Comparison of ENCODE assay signal across 9 cellular contexts in the genomic region with DNA sequence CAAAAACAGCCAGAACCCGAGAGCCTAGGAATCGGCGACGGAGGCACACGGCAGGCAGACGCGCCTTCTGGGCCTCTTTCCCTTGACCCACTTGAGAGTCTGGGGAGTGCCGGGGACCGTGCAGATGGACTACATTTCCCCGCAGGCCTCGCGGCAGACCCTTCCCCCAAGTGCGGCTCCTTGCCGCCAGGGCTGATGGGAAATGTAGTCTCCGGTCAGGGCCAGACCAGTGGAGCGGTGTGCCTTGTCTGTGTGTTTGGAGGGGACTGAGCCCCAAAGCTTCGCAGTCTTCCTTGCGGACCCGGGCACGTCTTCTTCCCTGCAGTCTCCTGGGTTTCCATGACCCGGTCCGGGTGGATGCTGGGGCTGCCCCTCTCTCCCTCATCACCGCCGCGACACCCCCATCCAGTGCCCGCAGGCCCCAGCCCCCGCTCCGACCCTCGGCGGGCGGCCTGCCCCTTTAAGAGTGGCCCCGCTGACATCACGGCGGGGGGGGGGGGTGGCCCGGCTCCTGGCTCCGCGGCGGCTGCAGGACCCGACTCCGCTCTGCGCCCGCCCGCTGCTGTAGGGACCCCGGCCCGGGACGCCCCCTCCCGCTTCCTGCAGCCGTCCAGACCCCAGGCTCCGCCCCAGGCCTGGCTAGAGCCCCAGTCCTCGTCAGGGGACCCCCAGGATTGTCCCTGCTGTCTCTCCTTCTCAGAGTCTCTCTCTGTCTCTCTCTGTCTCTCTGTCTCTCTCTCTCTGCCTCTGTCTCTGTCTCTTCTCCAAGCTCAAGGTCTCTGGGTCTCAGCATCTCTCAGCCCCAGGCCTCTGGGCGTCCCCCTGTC. TPM values are rescaled to one million over a fixed set of nuclear protein-coding genes. Genes with fewer than 3 reads are reported as not detected.
DNase-seq lines count a peak whose midpoint lies in the region; ATAC-seq, FAIRE-seq and TF ChIP-seq lines count a peak whose summit lies in the region.
"Had no signal": no experiment of that assay in that cellular context is flagged by ENCODE, and none has a peak within 500 bp of the region (broad histone marks: within the 10 kb centered on the region; RNA-seq: fewer than 3 reads in every experiment).

No MANE protein-coding gene starts in this region.

- H3K9me3 Mint-ChIP-seq in activated T-helper 1 cell treated with anti-CD3 and anti-CD28 coated beads, Interleukin-12 subunit alpha, Interleukin-12 subunit beta, Interleukin-2, Interleukin-4 antibody, amounts not matched to agents 30 ng/mL and 10 ng/mL and 1 ng/mL, durations not matched to agents 14 hours and 24 hours and 36 hours, result no peaks in the 10 kb centered on the region

- H3K9me3 ChIP-seq in pancreas (no peaks in the 10 kb centered on the region), tibial artery (no peaks in the 10 kb centered on the region)

- no peak for FAIRE-seq in pancreas (lab: Jason Lieb, UNC)
- FAIRE-seq: keratinocyte had no signal

- H3K36me3 ChIP-seq in pancreas, result no peaks in the 10 kb centered on the region
- no peaks in the 10 kb centered on the region for H3K36me3 ChIP-seq in tibial artery

- H3K27ac ChIP-seq in pancreas (no peak overlapping the region), tibial artery (no peak overlapping the region)

- intact Hi-C loops in activated T-helper 1 cell treated with anti-CD3 and anti-CD28 coated beads, Interleukin-12 subunit alpha, Interleukin-12 subunit beta, Interleukin-2, Interleukin-4 antibody, amounts not matched to agents 30 ng/mL and 10 ng/mL and 1 ng/mL, durations not matched to agents 14 hours and 24 hours and 36 hours (cut with micrococcal nuclease), result loop anchor here (1.0 to 5.0 kb wide), 2 partner anchors 69 to 114 kb away; no protein-coding TSS in a partner anchor
- intact Hi-C loops in pancreas (cut with DNase I), result no loop called here
- intact Hi-C loops in tibial artery (cut with DNase I; ENCODE audit: low total_unique reads), result no loop called here

- H3K27me3 ChIP-seq in pancreas (peaks cover 0 to 35% (median 9%) of the 10 kb centered on the region in 4 donors), tibial artery (peaks cover 8 to 93% of the 10 kb centered on the region in 2 donors)

- H3K4me1 Mint-ChIP-seq in activated T-helper 1 cell treated with anti-CD3 and anti-CD28 coated beads, Interleukin-12 subunit alpha, Interleukin-12 subunit beta, Interleukin-2, Interleukin-4 antibody, amounts not matched to agents 30 ng/mL and 10 ng/mL and 1 ng/mL, durations not matched to agents 14 hours and 24 hours and 36 hours (ENCODE audit: low read depth), result peaks cover 23% of the 10 kb centered on the region

- H3K4me3 ChIP-seq in foreskin fibroblast (ENCODE audit: low read depth in 1 of 2, low read length in 2 of 2) (peak overlapping the region; percentile 19 to 38), pancreas (no peak overlapping the region), tibial artery (no peak overlapping the region)

- ATAC-seq in pancreas (peak; percentile 53 to 90 (median 88)), GM18505 (IDR thresholded peaks at IDR 0.05; ENCODE audit: unreplicated experiment) (no peak)

- TF ChIP-seq POLR2A in GM18505 (IDR thresholded peaks at IDR 0.05; ENCODE audit: borderline replicate concordance, extremely low read depth, insufficient read depth, insufficient read length), result no peak

- peaks cover 6% of the 10 kb centered on the region for H3K36me3 Mint-ChIP-seq in activated T-helper 1 cell treated with anti-CD3 and anti-CD28 coated beads, Interleukin-12 subunit alpha, Interleukin-12 subunit beta, Interleukin-2, Interleukin-4 antibody, amounts not matched to agents 30 ng/mL and 10 ng/mL and 1 ng/mL, durations not matched to agents 14 hours and 24 hours and 36 hours (ENCODE audit: low read depth)

- no peak overlapping the region for H3K4me3 Mint-ChIP-seq in activated T-helper 1 cell treated with anti-CD3 and anti-CD28 coated beads, Interleukin-12 subunit alpha, Interleukin-12 subunit beta, Interleukin-2, Interleukin-4 antibody, amounts not matched to agents 30 ng/mL and 10 ng/mL and 1 ng/mL, durations not matched to agents 14 hours and 24 hours and 36 hours

- peak; percentile 50 for DNase-seq in DMS79 treated with DMSO at 0.1 percent for 48 hours (lab: John Stamatoyannopoulos, UW)
- DNase-seq in NCI-H526 treated with DMSO at 0.1 percent for 48 hours (lab: John Stamatoyannopoulos, UW), result peak; percentile 89
- peak; percentile 26 for DNase-seq in activated T-helper 1 cell treated with anti-CD3 and anti-CD28 coated beads, Interleukin-12 subunit alpha, Interleukin-12 subunit beta, Interleukin-2, Interleukin-4 antibody, amounts not matched to agents 30 ng/mL and 10 ng/mL and 1 ng/mL, durations not matched to agents 14 hours and 24 hours and 36 hours (ENCODE audit: low spot score)
- DNase-seq in foreskin fibroblast, result peak; percentile 51 to 77
- peak in 2 of 6 donors; percentile 17 to 48 for DNase-seq in pancreas
- no peak for DNase-seq in NCI-H2081 treated with DMSO at 0.1 percent for 48 hours (lab: John Stamatoyannopoulos, UW)
- no peak for DNase-seq in tibial artery

- no peak for TF ChIP-seq CTCF in foreskin fibroblast (IDR thresholded peaks at IDR 0.05; ENCODE audit: low read depth, low read length)
- TF ChIP-seq CTCF in pancreas (IDR thresholded peaks at IDR 0.05), result no peak
- TF ChIP-seq CTCF in tibial artery (IDR thresholded peaks at IDR 0.05), result no peak

- WGBS in pancreas, 2 donors, result 3 to 4% methylated on average over 32 to 51 of the region's 51 CpGs

- peaks cover 48% of the 10 kb centered on the region for H3K27me3 Mint-ChIP-seq in activated T-helper 1 cell treated with anti-CD3 and anti-CD28 coated beads, Interleukin-12 subunit alpha, Interleukin-12 subunit beta, Interleukin-2, Interleukin-4 antibody, amounts not matched to agents 30 ng/mL and 10 ng/mL and 1 ng/mL, durations not matched to agents 14 hours and 24 hours and 36 hours (ENCODE audit: insufficient read depth)

- H3K27ac Mint-ChIP-seq in activated T-helper 1 cell treated with anti-CD3 and anti-CD28 coated beads, Interleukin-12 subunit alpha, Interleukin-12 subunit beta, Interleukin-2, Interleukin-4 antibody, amounts not matched to agents 30 ng/mL and 10 ng/mL and 1 ng/mL, durations not matched to agents 14 hours and 24 hours and 36 hours, result no peak overlapping the region

- H3K4me1 ChIP-seq in pancreas (no peaks in the 10 kb centered on the region), tibial artery (peaks cover 0 to 29% (median 20%) of the 10 kb centered on the region in 4 donors)

RNA-seq across cellular contexts. Expression of a gene that starts 0.8 kb away (rescaled TPM):
- total RNA-seq in activated T-helper 1 cell treated with anti-CD3 and anti-CD28 coated beads, Interleukin-12 subunit alpha, Interleukin-12 subunit beta, Interleukin-2, Interleukin-4 antibody, amounts not matched to agents 30 ng/mL and 10 ng/mL and 1 ng/mL, durations not matched to agents 14 hours and 24 hours and 36 hours, result not detected in 2 replicates
- under 1 TPM in 2 of 6 donors, not detected in 4; 0.04 to 0.09 TPM for total RNA-seq in pancreas
- polyA plus RNA-seq in pancreas, result under 1 TPM; 0.02 to 0.08 TPM
- polyA plus RNA-seq: keratinocyte had no signal

RNA-seq across cellular contexts. Expression of a gene that starts 26.3 kb away (rescaled TPM):
- total RNA-seq in activated T-helper 1 cell treated with anti-CD3 and anti-CD28 coated beads, Interleukin-12 subunit alpha, Interleukin-12 subunit beta, Interleukin-2, Interleukin-4 antibody, amounts not matched to agents 30 ng/mL and 10 ng/mL and 1 ng/mL, durations not matched to agents 14 hours and 24 hours and 36 hours, result not detected in 2 replicates
- under 1 TPM in 5 of 6 donors, not detected in 1; 0.16 to 0.38 (median 0.18) TPM for total RNA-seq in pancreas
- 1 to 10 TPM in 1 of 2 donors, under 1 TPM in 1; 0.99 to 2.2 TPM for polyA plus RNA-seq in pancreas
- polyA plus RNA-seq: keratinocyte had no signal

RNA-seq across cellular contexts. Expression of a gene that starts 40.6 kb away (rescaled TPM):
- 58.8 and 63.1 TPM in 2 replicates for total RNA-seq in activated T-helper 1 cell treated with anti-CD3 and anti-CD28 coated beads, Interleukin-12 subunit alpha, Interleukin-12 subunit beta, Interleukin-2, Interleukin-4 antibody, amounts not matched to agents 30 ng/mL and 10 ng/mL and 1 ng/mL, durations not matched to agents 14 hours and 24 hours and 36 hours
- 10 to 100 TPM; 21.5 to 57.6 (median 31.0) TPM for total RNA-seq in pancreas
- 10 to 100 TPM; 14.0 to 40.6 TPM for polyA plus RNA-seq in pancreas

RNA-seq across cellular contexts. Expression of a gene that starts 54.4 kb away (rescaled TPM):
- total RNA-seq in activated T-helper 1 cell treated with anti-CD3 and anti-CD28 coated beads, Interleukin-12 subunit alpha, Interleukin-12 subunit beta, Interleukin-2, Interleukin-4 antibody, amounts not matched to agents 30 ng/mL and 10 ng/mL and 1 ng/mL, durations not matched to agents 14 hours and 24 hours and 36 hours, result not detected in 2 replicates
- under 1 TPM in 5 of 6 donors, not detected in 1; under 0.01 to 0.06 (median 0.03) TPM for total RNA-seq in pancreas
- polyA plus RNA-seq in pancreas, result under 1 TPM; 0.02 to 0.04 TPM
- polyA plus RNA-seq: keratinocyte had no signal

Comparison
In these comparisons a context has a peak if more than half of its experiments do, and no peak if none do; other contexts are left out.
1. DNase-seq: peak in DMS79 treated with DMSO at 0.1 percent for 48 hours (single experiment), NCI-H526 treated with DMSO at 0.1 percent for 48 hours (single experiment), activated T-helper 1 cell treated with anti-CD3 and anti-CD28 coated beads, Interleukin-12 subunit alpha, Interleukin-12 subunit beta, Interleukin-2, Interleukin-4 antibody, amounts not matched to agents 30 ng/mL and 10 ng/mL and 1 ng/mL, durations not matched to agents 14 hours and 24 hours and 36 hours (single experiment) and foreskin fibroblast (2 of 2); none in NCI-H2081 treated with DMSO at 0.1 percent for 48 hours (single experiment) and tibial artery (0 of 2).
2. H3K4me3 ChIP-seq: peak in foreskin fibroblast (2 of 2); none in pancreas (0 of 4) and tibial artery (0 of 2).